1 cellular context compared by ENCODE assay signal in the genomic region with DNA sequence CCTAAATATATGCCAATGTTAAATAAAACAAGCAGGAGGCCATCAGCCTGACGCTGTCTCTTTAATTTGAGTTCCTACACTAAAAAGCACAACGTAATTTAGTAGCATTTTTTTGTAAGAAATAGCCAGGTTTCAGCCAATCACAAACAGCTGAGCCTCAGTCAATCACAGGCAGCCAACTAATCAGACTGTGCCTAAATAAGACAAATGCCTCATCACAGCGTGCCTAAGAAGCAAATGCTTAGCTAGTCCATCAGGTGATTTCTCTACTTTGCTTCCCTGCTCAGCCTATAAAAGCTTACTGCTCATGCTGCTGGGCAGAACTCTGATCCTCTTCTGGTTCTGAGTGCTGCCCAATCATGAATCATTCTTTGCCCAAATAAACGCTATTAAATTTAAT.
TF ChIP-seq lines count a peak whose summit lies in the region.

No MANE protein-coding gene starts in this region.

TF ChIP-seq in H1, 55 proteins besides CTCF, POLR2A, EP300 and RAD21:
- TF ChIP-seq, protein P1, sequence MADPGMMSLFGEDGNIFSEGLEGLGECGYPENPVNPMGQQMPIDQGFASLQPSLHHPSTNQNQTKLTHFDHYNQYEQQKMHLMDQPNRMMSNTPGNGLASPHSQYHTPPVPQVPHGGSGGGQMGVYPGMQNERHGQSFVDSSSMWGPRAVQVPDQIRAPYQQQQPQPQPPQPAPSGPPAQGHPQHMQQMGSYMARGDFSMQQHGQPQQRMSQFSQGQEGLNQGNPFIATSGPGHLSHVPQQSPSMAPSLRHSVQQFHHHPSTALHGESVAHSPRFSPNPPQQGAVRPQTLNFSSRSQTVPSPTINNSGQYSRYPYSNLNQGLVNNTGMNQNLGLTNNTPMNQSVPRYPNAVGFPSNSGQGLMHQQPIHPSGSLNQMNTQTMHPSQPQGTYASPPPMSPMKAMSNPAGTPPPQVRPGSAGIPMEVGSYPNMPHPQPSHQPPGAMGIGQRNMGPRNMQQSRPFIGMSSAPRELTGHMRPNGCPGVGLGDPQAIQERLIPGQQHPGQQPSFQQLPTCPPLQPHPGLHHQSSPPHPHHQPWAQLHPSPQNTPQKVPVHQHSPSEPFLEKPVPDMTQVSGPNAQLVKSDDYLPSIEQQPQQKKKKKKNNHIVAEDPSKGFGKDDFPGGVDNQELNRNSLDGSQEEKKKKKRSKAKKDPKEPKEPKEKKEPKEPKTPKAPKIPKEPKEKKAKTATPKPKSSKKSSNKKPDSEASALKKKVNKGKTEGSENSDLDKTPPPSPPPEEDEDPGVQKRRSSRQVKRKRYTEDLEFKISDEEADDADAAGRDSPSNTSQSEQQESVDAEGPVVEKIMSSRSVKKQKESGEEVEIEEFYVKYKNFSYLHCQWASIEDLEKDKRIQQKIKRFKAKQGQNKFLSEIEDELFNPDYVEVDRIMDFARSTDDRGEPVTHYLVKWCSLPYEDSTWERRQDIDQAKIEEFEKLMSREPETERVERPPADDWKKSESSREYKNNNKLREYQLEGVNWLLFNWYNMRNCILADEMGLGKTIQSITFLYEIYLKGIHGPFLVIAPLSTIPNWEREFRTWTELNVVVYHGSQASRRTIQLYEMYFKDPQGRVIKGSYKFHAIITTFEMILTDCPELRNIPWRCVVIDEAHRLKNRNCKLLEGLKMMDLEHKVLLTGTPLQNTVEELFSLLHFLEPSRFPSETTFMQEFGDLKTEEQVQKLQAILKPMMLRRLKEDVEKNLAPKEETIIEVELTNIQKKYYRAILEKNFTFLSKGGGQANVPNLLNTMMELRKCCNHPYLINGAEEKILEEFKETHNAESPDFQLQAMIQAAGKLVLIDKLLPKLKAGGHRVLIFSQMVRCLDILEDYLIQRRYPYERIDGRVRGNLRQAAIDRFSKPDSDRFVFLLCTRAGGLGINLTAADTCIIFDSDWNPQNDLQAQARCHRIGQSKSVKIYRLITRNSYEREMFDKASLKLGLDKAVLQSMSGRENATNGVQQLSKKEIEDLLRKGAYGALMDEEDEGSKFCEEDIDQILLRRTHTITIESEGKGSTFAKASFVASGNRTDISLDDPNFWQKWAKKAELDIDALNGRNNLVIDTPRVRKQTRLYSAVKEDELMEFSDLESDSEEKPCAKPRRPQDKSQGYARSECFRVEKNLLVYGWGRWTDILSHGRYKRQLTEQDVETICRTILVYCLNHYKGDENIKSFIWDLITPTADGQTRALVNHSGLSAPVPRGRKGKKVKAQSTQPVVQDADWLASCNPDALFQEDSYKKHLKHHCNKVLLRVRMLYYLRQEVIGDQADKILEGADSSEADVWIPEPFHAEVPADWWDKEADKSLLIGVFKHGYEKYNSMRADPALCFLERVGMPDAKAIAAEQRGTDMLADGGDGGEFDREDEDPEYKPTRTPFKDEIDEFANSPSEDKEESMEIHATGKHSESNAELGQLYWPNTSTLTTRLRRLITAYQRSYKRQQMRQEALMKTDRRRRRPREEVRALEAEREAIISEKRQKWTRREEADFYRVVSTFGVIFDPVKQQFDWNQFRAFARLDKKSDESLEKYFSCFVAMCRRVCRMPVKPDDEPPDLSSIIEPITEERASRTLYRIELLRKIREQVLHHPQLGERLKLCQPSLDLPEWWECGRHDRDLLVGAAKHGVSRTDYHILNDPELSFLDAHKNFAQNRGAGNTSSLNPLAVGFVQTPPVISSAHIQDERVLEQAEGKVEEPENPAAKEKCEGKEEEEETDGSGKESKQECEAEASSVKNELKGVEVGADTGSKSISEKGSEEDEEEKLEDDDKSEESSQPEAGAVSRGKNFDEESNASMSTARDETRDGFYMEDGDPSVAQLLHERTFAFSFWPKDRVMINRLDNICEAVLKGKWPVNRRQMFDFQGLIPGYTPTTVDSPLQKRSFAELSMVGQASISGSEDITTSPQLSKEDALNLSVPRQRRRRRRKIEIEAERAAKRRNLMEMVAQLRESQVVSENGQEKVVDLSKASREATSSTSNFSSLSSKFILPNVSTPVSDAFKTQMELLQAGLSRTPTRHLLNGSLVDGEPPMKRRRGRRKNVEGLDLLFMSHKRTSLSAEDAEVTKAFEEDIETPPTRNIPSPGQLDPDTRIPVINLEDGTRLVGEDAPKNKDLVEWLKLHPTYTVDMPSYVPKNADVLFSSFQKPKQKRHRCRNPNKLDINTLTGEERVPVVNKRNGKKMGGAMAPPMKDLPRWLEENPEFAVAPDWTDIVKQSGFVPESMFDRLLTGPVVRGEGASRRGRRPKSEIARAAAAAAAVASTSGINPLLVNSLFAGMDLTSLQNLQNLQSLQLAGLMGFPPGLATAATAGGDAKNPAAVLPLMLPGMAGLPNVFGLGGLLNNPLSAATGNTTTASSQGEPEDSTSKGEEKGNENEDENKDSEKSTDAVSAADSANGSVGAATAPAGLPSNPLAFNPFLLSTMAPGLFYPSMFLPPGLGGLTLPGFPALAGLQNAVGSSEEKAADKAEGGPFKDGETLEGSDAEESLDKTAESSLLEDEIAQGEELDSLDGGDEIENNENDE (IDR thresholded peaks at IDR 0.05; ENCODE audit: insufficient replicate concordance, low read length) = no peak
- TF ChIP-seq, protein P2, sequence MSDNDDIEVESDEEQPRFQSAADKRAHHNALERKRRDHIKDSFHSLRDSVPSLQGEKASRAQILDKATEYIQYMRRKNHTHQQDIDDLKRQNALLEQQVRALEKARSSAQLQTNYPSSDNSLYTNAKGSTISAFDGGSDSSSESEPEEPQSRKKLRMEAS (IDR thresholded peaks at IDR 0.05) = no peak
- TF ChIP-seq KDM5A (IDR thresholded peaks at IDR 0.05; ENCODE audit: low read length) = no peak
- TF ChIP-seq TCF12 (IDR thresholded peaks at IDR 0.05; ENCODE audit: low read depth, low read length) = no peak
- no peak for TF ChIP-seq RXRA (IDR thresholded peaks at IDR 0.05; ENCODE audit: insufficient read depth, low read depth, low read length)
- TF ChIP-seq CREB1 (IDR thresholded peaks at IDR 0.05) = peak; percentile 66
- TF ChIP-seq YY1 (IDR thresholded peaks at IDR 0.05; ENCODE audit: low read depth, low read length) = no peak
